1 cellular context compared by ENCODE assay signal in genomic region chr7:20030915-20031362, GRCh38.
TF ChIP-seq lines count a peak whose summit lies in the region.

No MANE protein-coding gene starts in this region.

TF ChIP-seq in SK-N-SH treated with all-trans-retinoic acid at 6 μM for 48 hours, 23 proteins besides CTCF, POLR2A, EP300 and RAD21 (continued from another document):
- TF ChIP-seq CSRNP3 (CRISPR knock-in tag; IDR thresholded peaks at IDR 0.05) (no peak), ISL1 (CRISPR knock-in tag; IDR thresholded peaks at IDR 0.05) (no peak), ZNF8 (CRISPR knock-in tag; IDR thresholded peaks at IDR 0.05) (no peak), ESRRG (CRISPR knock-in tag; IDR thresholded peaks at IDR 0.05) (no peak), CSDC2 (CRISPR knock-in tag; IDR thresholded peaks at IDR 0.05) (no peak), RARB (CRISPR knock-in tag; IDR thresholded peaks at IDR 0.05) (no peak)
